In the genomic region with DNA sequence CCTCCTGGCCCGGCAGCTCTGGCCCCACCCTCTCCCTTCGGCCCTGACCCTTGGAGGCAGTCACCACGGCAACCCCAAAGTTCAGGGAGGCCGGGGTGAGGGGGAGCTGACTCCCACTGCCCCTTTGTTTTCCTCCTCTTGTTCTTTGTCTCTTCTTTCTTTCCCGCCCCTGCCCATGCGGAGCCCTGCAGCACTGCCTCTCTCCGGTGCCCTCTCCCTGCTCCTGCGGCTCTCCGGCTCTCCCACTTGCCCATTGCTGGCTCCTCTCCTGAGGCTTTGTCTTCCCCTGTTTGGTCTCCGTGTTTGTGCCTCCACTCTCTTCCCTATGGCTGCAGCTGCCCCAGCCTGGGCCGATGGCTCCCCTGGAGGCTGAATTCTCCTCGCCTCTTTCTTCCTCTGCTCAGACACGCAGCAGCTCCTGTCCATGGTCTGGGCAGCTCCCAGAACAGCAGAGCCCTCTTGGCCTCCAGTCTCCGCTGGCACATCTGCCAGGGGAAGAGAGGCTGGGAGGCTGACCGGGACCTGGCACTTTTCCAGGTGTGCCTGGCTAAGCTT, we compare ENCODE assay signal across 16 cellular contexts. TPM values are rescaled to one million over a fixed set of nuclear protein-coding genes. Genes with fewer than 3 reads are reported as not detected.
DNase-seq lines count a peak whose midpoint lies in the region; ATAC-seq, FAIRE-seq and TF ChIP-seq lines count a peak whose summit lies in the region.
"Had no signal": no experiment of that assay in that cellular context is flagged by ENCODE, and none has a peak within 500 bp of the region (broad histone marks: within the 10 kb centered on the region; RNA-seq: fewer than 3 reads in every experiment).

No MANE protein-coding gene starts in this region.

- FAIRE-seq in kidney (lab: Jason Lieb, UNC): no peak
- FAIRE-seq: A549 had no signal

- no peaks in the 10 kb centered on the region for H3K9me3 ChIP-seq in kidney (ENCODE audit: control insufficient read depth in 1 of 2, low read length in 2 of 2)
- H3K9me3 ChIP-seq: A549, SJCRH30, thoracic aorta had no signal

- no peak for TF ChIP-seq CTCF in kidney (IDR thresholded peaks at IDR 0.05; ENCODE audit: borderline replicate concordance, extremely low read depth, insufficient read depth)

- no peak overlapping the region for H3K4me3 ChIP-seq in kidney (ENCODE audit: low read length in 2 of 2)
- H3K4me3 ChIP-seq: A549, SJCRH30, thoracic aorta had no signal

- H3K9ac ChIP-seq in kidney (ENCODE audit: low read length in 2 of 2): peak overlapping the region in 1 of 2 donors; percentile 34

- H3K27ac ChIP-seq in kidney (ENCODE audit: low read depth in 2 of 2, low read length in 2 of 2) (peak overlapping the region; percentile 56 to 85), temporal lobe (ENCODE audit: low read depth, low read length) (peak overlapping the region; percentile 95)
- H3K27ac ChIP-seq: SJCRH30, thoracic aorta had no signal

- no peak for ATAC-seq in HG03097 (IDR thresholded peaks at IDR 0.05; ENCODE audit: low FRiP score, unreplicated experiment)
- no peak for ATAC-seq in GM19395 (IDR thresholded peaks at IDR 0.05; ENCODE audit: unreplicated experiment)

- DNase-seq in NCI-H82 (lab: John Stamatoyannopoulos, UW) (peak; percentile 85), NCI-H82 treated with DMSO at 0.1 percent for 48 hours (lab: John Stamatoyannopoulos, UW; ENCODE audit: unreplicated experiment) (no peak), cerebellar cortex (ENCODE audit: low spot score) (peak; percentile 28), kidney (peak; percentile 80), SW 1271 (lab: John Stamatoyannopoulos, UW) (no peak)
- DNase-seq: activated CD4-positive, alpha-beta T cell treated with anti-CD3 and anti-CD28 coated beads, Interleukin-2, amount 10 ng/mL, durations not matched to agents 24 days and 14 days; activated naive CD8-positive, alpha-beta T cell treated with anti-CD3 and anti-CD28 coated beads, Interleukin-2, amount 10 ng/mL, durations not matched to agents 7 days and 5 days; foreskin fibroblast; SJCRH30; stimulated activated CD4-positive, alpha-beta T cell treated with anti-CD3 and anti-CD28 coated beads, Interleukin-1b, Interleukin-23, amount 100 ng/mL, for 48 hours had no signal

- no peaks in the 10 kb centered on the region for H3K36me3 ChIP-seq in kidney (ENCODE audit: control insufficient read depth in 1 of 2, insufficient read depth in 2 of 2, low read length in 2 of 2)
- H3K36me3 ChIP-seq: SJCRH30, thoracic aorta had no signal

- peaks cover 17 to 32% of the 10 kb centered on the region in 2 donors for H3K4me1 ChIP-seq in kidney (ENCODE audit: control insufficient read depth in 1 of 2, insufficient read depth in 1 of 2, low read depth in 1 of 2, low read length in 2 of 2)

- intact Hi-C loops in kidney (cut with DNase I): no loop called here

RNA-seq across cellular contexts. Expression of a gene that starts 5.8 kb away (rescaled TPM):
- total RNA-seq in kidney (65.6 TPM), temporal lobe (46.5 TPM)
- polyA plus RNA-seq in kidney (ENCODE audit: insufficient read depth, low read depth, low replicate concordance): 10.6 TPM

RNA-seq across cellular contexts. Expression of a gene that starts 27.8 kb away (rescaled TPM):
- total RNA-seq in kidney (4.2 TPM), temporal lobe (6.9 TPM)
- polyA plus RNA-seq in kidney (ENCODE audit: insufficient read depth, low read depth, low replicate concordance): 3.5 TPM

RNA-seq across cellular contexts. Expression of a gene that starts 41.5 kb away (rescaled TPM):
- total RNA-seq in kidney: 181 TPM
- polyA plus RNA-seq in kidney (ENCODE audit: insufficient read depth, low read depth, low replicate concordance): 114 TPM
- 109 TPM for total RNA-seq in temporal lobe

RNA-seq across cellular contexts. Expression of a gene that starts 51.6 kb away (rescaled TPM):
- 0.19 TPM for total RNA-seq in kidney
- not detected for polyA plus RNA-seq in kidney (ENCODE audit: insufficient read depth, low read depth, low replicate concordance)
- total RNA-seq in temporal lobe: not detected
- total RNA-seq: activated CD4-positive, alpha-beta T cell treated with anti-CD3 and anti-CD28 coated beads, Interleukin-2, amount 10 ng/mL, durations not matched to agents 24 days and 14 days; activated naive CD8-positive, alpha-beta T cell treated with anti-CD3 and anti-CD28 coated beads, Interleukin-2, amount 10 ng/mL, durations not matched to agents 7 days and 5 days; mononuclear cell had no signal
- polyA plus RNA-seq: A549 had no signal

Comparison
In these comparisons a context has a peak if more than half of its experiments do, and no peak if none do; other contexts are left out.
1. DNase-seq: peak in NCI-H82 (single experiment), cerebellar cortex (single experiment) and kidney (single experiment); none in NCI-H82 treated with DMSO at 0.1 percent for 48 hours (single experiment) and SW 1271 (0 of 2).